Comparison of ENCODE assay signal across 1 cellular context in genomic region chr9:135612437-135612836, GRCh38.
TF ChIP-seq lines count a peak whose summit lies in the region.

No MANE protein-coding gene starts in this region.

TF ChIP-seq in SK-N-SH, 30 proteins besides CTCF, POLR2A, EP300 and RAD21 (continued from another document):
- TF ChIP-seq REST (IDR thresholded peaks at IDR 0.05; ENCODE audit: low read depth, low read length): no peak
- no peak for TF ChIP-seq YY1 (IDR thresholded peaks at IDR 0.05; ENCODE audit: low read depth)
- no peak for TF ChIP-seq POLR2AphosphoS5 (IDR thresholded peaks at IDR 0.05; ENCODE audit: low read depth, low read length)
- no peak for TF ChIP-seq RCOR1 (IDR thresholded peaks at IDR 0.05; ENCODE audit: low read length)
